ENCODE assay signal across 8 cellular contexts in the genomic region with DNA sequence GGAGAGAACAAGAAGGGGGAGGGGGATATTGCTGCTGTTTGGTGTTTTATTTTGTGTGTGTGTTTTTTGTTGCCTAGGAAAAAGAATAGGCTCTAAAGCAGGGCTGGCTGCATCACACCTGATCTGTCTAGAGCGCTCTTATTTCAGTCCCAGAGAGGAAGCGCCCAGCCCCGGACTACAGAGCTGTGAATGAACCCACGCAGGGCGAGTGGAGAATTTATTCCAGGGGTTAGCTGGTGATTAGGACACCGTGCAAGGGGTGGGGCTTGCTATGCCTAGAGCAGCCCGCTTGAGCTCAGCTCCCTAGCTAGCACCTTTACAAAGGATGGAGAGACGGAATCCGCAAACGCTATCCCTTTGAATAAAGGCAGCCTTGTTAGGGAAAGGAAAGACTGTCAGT. TPM values are rescaled to one million over a fixed set of nuclear protein-coding genes. Genes with fewer than 3 reads are reported as not detected.
DNase-seq lines count a peak whose midpoint lies in the region; ATAC-seq lines count a peak whose summit lies in the region.

No MANE protein-coding gene starts in this region.

- peak; percentile 84 for ATAC-seq in left ventricle myocardium superior
- no peak for ATAC-seq in HG02970 (IDR thresholded peaks at IDR 0.05; ENCODE audit: low FRiP score, unreplicated experiment)
- no peak for ATAC-seq in HG03521 (IDR thresholded peaks at IDR 0.05; ENCODE audit: unreplicated experiment)

- intact Hi-C loops in left ventricle myocardium superior (cut with micrococcal nuclease): no loop called here

- DNase-seq in DMS153 treated with DMSO at 0.1 percent for 48 hours (lab: John Stamatoyannopoulos, UW; ENCODE audit: unreplicated experiment) (peak; percentile 78), NCI-H1092 treated with DMSO at 0.1 percent for 48 hours (lab: John Stamatoyannopoulos, UW) (peak; percentile 44), amygdala (lab: John Stamatoyannopoulos, UW) (peak in 51 of 56 donors; percentile 19 to 82 (median 61)), left ventricle myocardium superior (peak; percentile 74), pons (ENCODE audit: low spot score) (peak; percentile 88), amniotic stem cell (lab: John Stamatoyannopoulos, UW) (no peak)

RNA-seq across cellular contexts. Expression of a gene that starts 0.6 kb away (rescaled TPM):
- 5.4 TPM for total RNA-seq in left ventricle myocardium superior
